Comparison of ENCODE assay signal across 5 cellular contexts in genomic region chr2:135807874-135808273, GRCh38. TPM values are rescaled to one million over a fixed set of nuclear protein-coding genes. Genes with fewer than 3 reads are reported as not detected.
"Had no signal": no experiment of that assay in that cellular context is flagged by ENCODE, and none has a peak within 500 bp of the region (broad histone marks: within the 10 kb centered on the region; RNA-seq: fewer than 3 reads in every experiment).

No MANE protein-coding gene starts in this region.

RNA-seq across cellular contexts. Expression of gene LCT, which starts 29.1 kb away (rescaled TPM):
- total RNA-seq: HepG2, HT-29, HT1080 had no signal
- polyA plus RNA-seq: HepG2, IgD-negative memory B cell, IMR-90 had no signal
